Comparison of ENCODE assay signal across 18 cellular contexts in genomic region chr5:148387325-148387724, GRCh38. TPM values are rescaled to one million over a fixed set of nuclear protein-coding genes. Genes with fewer than 3 reads are reported as not detected.
A peak's percentile ranks its signal among the peaks of the same experiment; 100 is the strongest.
DNase-seq lines count a peak whose midpoint lies in the region; ATAC-seq and TF ChIP-seq lines count a peak whose summit lies in the region.
"Had no signal": no experiment of that assay in that cellular context is flagged by ENCODE, and none has a peak within 500 bp of the region (broad histone marks: within the 10 kb centered on the region; RNA-seq: fewer than 3 reads in every experiment).

No MANE protein-coding gene starts in this region.

- DNase-seq in AG04450 (ENCODE audit: low read depth, low spot score): peak; percentile 70
- peak; percentile 38 for DNase-seq in Daoy (ENCODE audit: low read depth)
- no peak for DNase-seq in activated CD4-positive, alpha-beta memory T cell treated with anti-CD3 and anti-CD28 coated beads for 36 hours
- peak; percentile 90 for DNase-seq in fibroblast of peridontal ligament (ENCODE audit: extremely low read depth)
- DNase-seq in iPS-NIHi11 (ENCODE audit: low spot score): no peak
- DNase-seq in DMS 273 treated with DMSO at 0.1 percent for 48 hours (lab: John Stamatoyannopoulos, UW): no peak
- DNase-seq: activated CD4-positive, alpha-beta T cell treated with anti-CD3 and anti-CD28 coated beads for 1 hour; colonic mucosa; foreskin keratinocyte; islet precursor cell; NCI-H1105; NCI-H345; PC-3; SW 1271 had no signal

- CTCF ChIA-PET in AG04450 (lab: Charles Lee): interaction anchor here (0.8 to 5.1 kb wide), 2 partner anchors 201 to 344 kb away, joined by 3 to 28 read pairs; no protein-coding TSS in a partner anchor
- CTCF ChIA-PET in activated CD4-positive, alpha-beta memory T cell treated with anti-CD3 and anti-CD28 coated beads for 36 hours (lab: Charles Lee): interaction anchor here (1.2 kb wide), 1 partner anchor 344 kb away, joined by 5 read pairs; no protein-coding TSS in a partner anchor

- H3K27ac ChIP-seq in AG04450 (ENCODE audit: low read depth, low read length): no peak overlapping the region
- H3K27ac ChIP-seq: C4-2B, colonic mucosa, foreskin keratinocyte had no signal

- H3K9me3 ChIP-seq in AG04450 (ENCODE audit: control insufficient read depth, insufficient read depth, low read length): no peaks in the 10 kb centered on the region
- H3K9me3 ChIP-seq: colonic mucosa had no signal

- intact Hi-C loops in activated CD4-positive, alpha-beta memory T cell treated with anti-CD3 and anti-CD28 coated beads for 36 hours (cut with micrococcal nuclease): loop anchor here (10.0 kb wide), 1 partner anchor 1167 kb away; the partner anchor contains the start of gene CSNK1A1

- H3K27me3 Mint-ChIP-seq in activated CD4-positive, alpha-beta memory T cell treated with anti-CD3 and anti-CD28 coated beads for 36 hours: no peaks in the 10 kb centered on the region
- H3K27me3 Mint-ChIP-seq: stimulated activated naive CD8-positive, alpha-beta T cell treated with anti-CD3 and anti-CD28 coated beads, Interleukin-15, Interleukin-2, amounts not matched to agents 100 ng/mL and 50 ng/mL, for 24 hours had no signal

- ATAC-seq in HG03342 (IDR thresholded peaks at IDR 0.05; ENCODE audit: unreplicated experiment) (no peak), HG03457 (IDR thresholded peaks at IDR 0.05; ENCODE audit: unreplicated experiment) (no peak)
- ATAC-seq: foreskin keratinocyte, PC-3 had no signal

- H3K36me3 Mint-ChIP-seq in activated CD4-positive, alpha-beta memory T cell treated with anti-CD3 and anti-CD28 coated beads for 36 hours: peaks cover 33% of the 10 kb centered on the region

- no peak for TF ChIP-seq CTCF in AG04450 (IDR thresholded peaks at IDR 0.05; ENCODE audit: low read depth, low read length)

- peaks cover 75% of the 10 kb centered on the region for H3K4me1 Mint-ChIP-seq in activated CD4-positive, alpha-beta memory T cell treated with anti-CD3 and anti-CD28 coated beads for 36 hours (ENCODE audit: low read depth)

- no peak overlapping the region for H3K4me3 Mint-ChIP-seq in activated CD4-positive, alpha-beta memory T cell treated with anti-CD3 and anti-CD28 coated beads for 36 hours
- H3K4me3 Mint-ChIP-seq: stimulated activated naive CD8-positive, alpha-beta T cell treated with anti-CD3 and anti-CD28 coated beads, Interleukin-15, Interleukin-2, amounts not matched to agents 100 ng/mL and 50 ng/mL, for 24 hours had no signal

- no peaks in the 10 kb centered on the region for H3K9me3 Mint-ChIP-seq in activated CD4-positive, alpha-beta memory T cell treated with anti-CD3 and anti-CD28 coated beads for 36 hours
- H3K9me3 Mint-ChIP-seq: stimulated activated naive CD8-positive, alpha-beta T cell treated with anti-CD3 and anti-CD28 coated beads, Interleukin-15, Interleukin-2, amounts not matched to agents 100 ng/mL and 50 ng/mL, for 24 hours had no signal

- no peak overlapping the region for H3K4me3 ChIP-seq in AG04450 (ENCODE audit: low read depth, low read length)
- H3K4me3 ChIP-seq: colonic mucosa had no signal

- POLR2A ChIA-PET in AG04450 (lab: Yijun Ruan, JAX): interaction anchor here (0.7 to 1.5 kb wide), 3 partner anchors 14 to 728 kb away, joined by 6 to 8 read pairs (median 8); no protein-coding TSS in a partner anchor
- POLR2A ChIA-PET in activated CD4-positive, alpha-beta memory T cell treated with anti-CD3 and anti-CD28 coated beads for 36 hours (lab: Charles Lee): no interaction called here

- H3K27ac Mint-ChIP-seq in activated CD4-positive, alpha-beta memory T cell treated with anti-CD3 and anti-CD28 coated beads for 36 hours: peak overlapping the region; percentile 36
- H3K27ac Mint-ChIP-seq: stimulated activated naive CD8-positive, alpha-beta T cell treated with anti-CD3 and anti-CD28 coated beads, Interleukin-15, Interleukin-2, amounts not matched to agents 100 ng/mL and 50 ng/mL, for 24 hours had no signal

- no peaks in the 10 kb centered on the region for H3K27me3 ChIP-seq in AG04450 (ENCODE audit: control insufficient read depth, insufficient read depth, low read length)
- H3K27me3 ChIP-seq: colonic mucosa, foreskin keratinocyte had no signal

RNA-seq across cellular contexts. Expression of gene FBXO38, which starts 3.6 kb away (rescaled TPM):
- polyA plus RNA-seq in AG04450 (2011; rRNA removed): 40.9 and 42.5 TPM in 2 replicates
- 69.0 and 116 TPM in 2 replicates for polyA minus RNA-seq in AG04450 (2011; rRNA and poly(A)+ RNA removed)
- total RNA-seq in Daoy (2014; rRNA removed; shearing (Covaris generic)): 38.2 and 40.3 TPM in 2 replicates
- total RNA-seq in activated CD4-positive, alpha-beta memory T cell treated with anti-CD3 and anti-CD28 coated beads for 36 hours: 10 to 100 TPM; 43.1 to 45.0 TPM

RNA-seq across cellular contexts. Expression of gene SPINK9, which starts 52.0 kb away (rescaled TPM):
- not detected in 2 replicates for polyA plus RNA-seq in AG04450 (2011; rRNA removed)
- not detected in 2 replicates for polyA minus RNA-seq in AG04450 (2011; rRNA and poly(A)+ RNA removed)
- total RNA-seq in Daoy (2014; rRNA removed; shearing (Covaris generic)): not detected in 2 replicates
- total RNA-seq in activated CD4-positive, alpha-beta memory T cell treated with anti-CD3 and anti-CD28 coated beads for 36 hours: not detected
- total RNA-seq: colonic mucosa, foreskin keratinocyte, PC-3 had no signal
- polyA plus RNA-seq: foreskin keratinocyte had no signal

Comparison
In these comparisons a context has a peak if more than half of its experiments do, and no peak if none do; other contexts are left out.
1. DNase-seq: peak in AG04450 (single experiment), Daoy (single experiment) and fibroblast of peridontal ligament (single experiment); none in activated CD4-positive, alpha-beta memory T cell treated with anti-CD3 and anti-CD28 coated beads for 36 hours (single experiment), iPS-NIHi11 (single experiment) and DMS 273 treated with DMSO at 0.1 percent for 48 hours (single experiment).